In the genomic region with DNA sequence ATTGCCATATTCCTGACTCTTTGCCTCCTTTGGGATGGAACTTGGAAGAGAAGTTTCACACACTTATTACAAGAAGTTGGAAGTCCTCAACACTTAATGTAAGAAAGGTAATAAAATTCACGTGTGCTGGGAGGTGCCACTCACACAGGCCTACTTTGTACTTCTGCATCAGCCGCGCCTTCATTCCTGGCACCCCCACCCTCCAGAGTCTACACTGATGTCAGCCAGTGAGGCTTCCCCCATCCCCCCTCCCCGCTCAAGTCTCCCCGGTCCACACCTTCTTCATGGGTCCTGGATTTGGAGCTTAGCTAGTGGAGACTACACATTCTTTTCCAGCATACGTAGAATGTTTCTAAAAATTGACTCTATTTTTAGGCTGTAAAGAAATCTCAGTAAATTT, we compare ENCODE assay signal across 16 cellular contexts. TPM values are rescaled to one million over a fixed set of nuclear protein-coding genes. Genes with fewer than 3 reads are reported as not detected.
DNase-seq lines count a peak whose midpoint lies in the region; TF ChIP-seq lines count a peak whose summit lies in the region.
"Had no signal": no experiment of that assay in that cellular context is flagged by ENCODE, and none has a peak within 500 bp of the region (broad histone marks: within the 10 kb centered on the region; RNA-seq: fewer than 3 reads in every experiment).

No MANE protein-coding gene starts in this region.

- intact Hi-C loops in uterus (cut with DNase I; ENCODE audit: low total_unique reads): no loop called here
- intact Hi-C loops in esophagus squamous epithelium (cut with DNase I): no loop called here

- H3K36me3 ChIP-seq in endodermal cell (ENCODE audit: control insufficient read depth, insufficient read depth, low read length) (no peaks in the 10 kb centered on the region), osteoblast (ENCODE audit: insufficient read depth, low read length) (no peaks in the 10 kb centered on the region), uterus (no peaks in the 10 kb centered on the region), esophagus squamous epithelium (no peaks in the 10 kb centered on the region), suprapubic skin (no peaks in the 10 kb centered on the region)

- H3K4me1 ChIP-seq in endodermal cell (ENCODE audit: control insufficient read depth, insufficient read depth, low read length): no peaks in the 10 kb centered on the region
- H3K4me1 ChIP-seq in osteoblast (ENCODE audit: insufficient read depth, low read length): no peaks in the 10 kb centered on the region
- peaks cover 0 to 5% of the 10 kb centered on the region in 2 donors for H3K4me1 ChIP-seq in uterus
- H3K4me1 ChIP-seq in esophagus squamous epithelium: no peaks in the 10 kb centered on the region
- no peaks in the 10 kb centered on the region for H3K4me1 ChIP-seq in suprapubic skin

- 83 to 92% methylated on average over 1 to 6 of the region's 6 CpGs for WGBS in endodermal cell (ENCODE audit: insufficient coverage in 1 of 2, insufficient read length in 1 of 2), 2 experiments
- 77 to 82% methylated on average over 6 of the region's 6 CpGs for WGBS in esophagus squamous epithelium, 2 donors
- WGBS in suprapubic skin: 67% methylated on average over 6 of the region's 6 CpGs

- no peak for TF ChIP-seq CTCF in endodermal cell (conservative IDR thresholded peaks at IDR 0.05)
- no peak for TF ChIP-seq CTCF in osteoblast (IDR thresholded peaks at IDR 0.05; ENCODE audit: extremely low read depth, low read depth, low read length)
- no peak for TF ChIP-seq CTCF in uterus (IDR thresholded peaks at IDR 0.05)
- no peak for TF ChIP-seq CTCF in esophagus squamous epithelium (IDR thresholded peaks at IDR 0.05)
- TF ChIP-seq CTCF in suprapubic skin (IDR thresholded peaks at IDR 0.05): no peak

- no peak for TF ChIP-seq EP300 in suprapubic skin (IDR thresholded peaks at IDR 0.05)

- peak; percentile 56 for DNase-seq in LoVo (ENCODE audit: low spot score)
- peak; percentile 27 for DNase-seq in endodermal cell
- peak; percentile 15 for DNase-seq in osteoblast (ENCODE audit: insufficient read length, low spot score, missing footprints)
- DNase-seq in uterus: peak; percentile 35 to 53
- DNase-seq in esophagus squamous epithelium (lab: John Stamatoyannopoulos, UW): no peak
- DNase-seq in suprapubic skin (ENCODE audit: low spot score in 2 of 2): no peak
- no peak for DNase-seq in HPDE6-E6E7 (ENCODE audit: extremely low spot score)
- DNase-seq: CD4-positive, CD25-positive, alpha-beta regulatory T cell; H7; KG1; NCI-H1436 treated with DMSO at 0.1 percent for 48 hours; NCI-H2029 treated with DMSO at 0.1 percent for 48 hours; NCI-H2171 treated with DMSO at 0.1 percent for 48 hours; NCI-H446 treated with DMSO at 0.1 percent for 48 hours had no signal

- TF ChIP-seq POLR2A in uterus (IDR thresholded peaks at IDR 0.05): no peak
- TF ChIP-seq POLR2A in esophagus squamous epithelium (IDR thresholded peaks at IDR 0.05): no peak
- no peak for TF ChIP-seq POLR2A in suprapubic skin (IDR thresholded peaks at IDR 0.05)

- H3K79me2 ChIP-seq in osteoblast (ENCODE audit: insufficient read depth, low read length): no peaks in the 10 kb centered on the region

- H3K9me3 ChIP-seq in endodermal cell (ENCODE audit: control insufficient read depth, low read length) (no peaks in the 10 kb centered on the region), osteoblast (ENCODE audit: low read depth, low read length) (no peaks in the 10 kb centered on the region), uterus (no peaks in the 10 kb centered on the region), esophagus squamous epithelium (no peaks in the 10 kb centered on the region), suprapubic skin (no peaks in the 10 kb centered on the region)

- H3K4me3 Mint-ChIP-seq in endodermal cell: no peak overlapping the region
- H3K4me3 Mint-ChIP-seq: B cell; CD4-positive, CD25-positive, alpha-beta regulatory T cell had no signal

- H3K4me3 ChIP-seq in endodermal cell (ENCODE audit: low read length) (no peak overlapping the region), osteoblast (ENCODE audit: insufficient read depth, low read length) (no peak overlapping the region), uterus (no peak overlapping the region), esophagus squamous epithelium (no peak overlapping the region), suprapubic skin (no peak overlapping the region)

- H3K27ac ChIP-seq in endodermal cell (ENCODE audit: low read depth, low read length) (no peak overlapping the region), osteoblast (ENCODE audit: low read depth, low read length) (no peak overlapping the region), uterus (peak overlapping the region; percentile 75 to 76), esophagus squamous epithelium (no peak overlapping the region), suprapubic skin (no peak overlapping the region)

- no peak overlapping the region for H3K4me2 ChIP-seq in osteoblast (ENCODE audit: insufficient read depth, low read length)

- H3K27me3 ChIP-seq in endodermal cell (ENCODE audit: control insufficient read depth, insufficient read depth, low read length, poor library complexity, severe bottlenecking): peaks cover 11% of the 10 kb centered on the region
- H3K27me3 ChIP-seq in osteoblast (ENCODE audit: insufficient read depth, low read length): no peaks in the 10 kb centered on the region
- no peaks in the 10 kb centered on the region for H3K27me3 ChIP-seq in uterus
- no peaks in the 10 kb centered on the region for H3K27me3 ChIP-seq in esophagus squamous epithelium
- H3K27me3 ChIP-seq in suprapubic skin: no peaks in the 10 kb centered on the region

- no peak overlapping the region for H3K9ac ChIP-seq in endodermal cell (ENCODE audit: extremely low read depth, low read length, poor library complexity, severe bottlenecking)

- H3K27ac Mint-ChIP-seq in endodermal cell: no peak overlapping the region
- H3K27ac Mint-ChIP-seq: B cell; CD4-positive, CD25-positive, alpha-beta regulatory T cell had no signal

- no peaks in the 10 kb centered on the region for H3K36me3 Mint-ChIP-seq in endodermal cell (ENCODE audit: low read depth)
- H3K36me3 Mint-ChIP-seq: CD4-positive, CD25-positive, alpha-beta regulatory T cell had no signal

- H4K20me1 ChIP-seq in osteoblast (ENCODE audit: insufficient read depth, low read length): no peaks in the 10 kb centered on the region

- H3K27me3 Mint-ChIP-seq in endodermal cell (ENCODE audit: insufficient read depth): peaks cover 18% of the 10 kb centered on the region

- H3K9me3 Mint-ChIP-seq in endodermal cell: peaks cover 2% of the 10 kb centered on the region
- H3K9me3 Mint-ChIP-seq: CD4-positive, CD25-positive, alpha-beta regulatory T cell had no signal

- peaks cover 3% of the 10 kb centered on the region for H3K4me1 Mint-ChIP-seq in endodermal cell
- H3K4me1 Mint-ChIP-seq: B cell; CD4-positive, CD25-positive, alpha-beta regulatory T cell had no signal

- no peak overlapping the region for H2AFZ ChIP-seq in osteoblast (ENCODE audit: low read length)

RNA-seq across cellular contexts. Expression of a gene that starts 24.8 kb away (rescaled TPM):
- under 1 TPM in 1 of 2 donors, not detected in 1; 0.42 TPM for total RNA-seq in endodermal cell
- polyA plus RNA-seq in endodermal cell (2013, experiment 1 of 2): 2.4 TPM
- 2.3 TPM for polyA plus RNA-seq in endodermal cell (2013, experiment 2 of 2)
- total RNA-seq in osteoblast: 1.8 and 2.4 TPM in 2 replicates
- total RNA-seq in uterus: 10 to 100 TPM in 2 of 4 donors, 1 to 10 TPM in 1, under 1 TPM in 1; 0.51 to 13.8 (median 7.4) TPM
- 1 to 10 TPM in 2 of 4 donors, under 1 TPM in 2; 0.13 to 3.4 (median 0.81) TPM for total RNA-seq in esophagus squamous epithelium
- total RNA-seq in suprapubic skin: 1 to 10 TPM in 1 of 4 donors, under 1 TPM in 3; 0.76 to 1.6 (median 0.86) TPM
- total RNA-seq: SK-MEL-5 had no signal

Comparison
In these comparisons a context has a peak if more than half of its experiments do, and no peak if none do; other contexts are left out.
1. DNase-seq: peak in LoVo (single experiment), endodermal cell (single experiment), osteoblast (single experiment) and uterus (2 of 2); none in esophagus squamous epithelium (single experiment), suprapubic skin (0 of 2) and HPDE6-E6E7 (single experiment).
2. H3K27ac ChIP-seq: peak in uterus (2 of 2); none in endodermal cell (single experiment), osteoblast (single experiment), esophagus squamous epithelium (0 of 4) and suprapubic skin (single experiment).